In the genomic region with DNA sequence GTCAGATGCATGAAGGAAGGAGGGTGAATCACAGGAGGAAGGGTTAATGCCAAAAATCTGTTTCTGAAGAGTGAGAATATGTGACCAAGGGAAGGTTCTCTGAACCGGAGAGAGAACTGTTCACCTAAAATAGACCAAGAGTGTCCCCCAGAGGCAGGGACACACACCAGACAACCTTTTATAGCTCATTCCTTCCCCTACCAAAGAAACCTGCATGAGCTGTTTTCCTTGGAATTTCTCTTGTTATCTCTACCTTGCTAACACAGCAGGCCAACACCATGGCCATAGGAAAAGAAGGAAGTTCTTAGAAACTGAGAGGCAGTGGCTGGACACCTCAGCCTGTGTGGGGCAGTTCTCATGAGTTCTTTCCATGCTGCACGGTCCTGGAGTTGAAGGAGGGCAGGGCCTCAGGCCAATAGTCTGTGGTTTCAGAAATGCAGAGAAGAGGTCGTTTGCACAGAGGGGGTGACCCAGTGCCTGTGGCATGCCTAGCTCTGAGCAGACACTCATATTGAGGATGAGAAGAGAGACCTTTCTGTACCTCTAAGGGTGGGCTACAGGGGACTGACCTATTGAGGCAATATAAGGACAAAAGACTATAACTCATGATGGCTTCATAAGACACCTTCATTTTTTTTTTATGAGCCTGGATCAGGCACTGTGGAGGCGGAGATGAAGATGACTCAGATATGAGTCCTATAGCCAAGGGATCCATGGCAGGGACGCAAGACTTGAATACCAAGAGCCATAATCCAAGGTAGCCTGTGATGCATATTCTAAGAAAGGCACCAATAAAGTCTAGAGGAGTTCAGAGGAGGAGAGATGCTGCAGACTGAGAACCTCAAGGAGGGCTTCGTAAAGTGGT, we compare ENCODE assay signal across 2 cellular contexts.
TF ChIP-seq lines count a peak whose summit lies in the region.

No MANE protein-coding gene starts in this region.

TF ChIP-seq in HCT116, 20 proteins besides CTCF, POLR2A, EP300 and RAD21 (continued from another document):
- TF ChIP-seq, protein P1, sequence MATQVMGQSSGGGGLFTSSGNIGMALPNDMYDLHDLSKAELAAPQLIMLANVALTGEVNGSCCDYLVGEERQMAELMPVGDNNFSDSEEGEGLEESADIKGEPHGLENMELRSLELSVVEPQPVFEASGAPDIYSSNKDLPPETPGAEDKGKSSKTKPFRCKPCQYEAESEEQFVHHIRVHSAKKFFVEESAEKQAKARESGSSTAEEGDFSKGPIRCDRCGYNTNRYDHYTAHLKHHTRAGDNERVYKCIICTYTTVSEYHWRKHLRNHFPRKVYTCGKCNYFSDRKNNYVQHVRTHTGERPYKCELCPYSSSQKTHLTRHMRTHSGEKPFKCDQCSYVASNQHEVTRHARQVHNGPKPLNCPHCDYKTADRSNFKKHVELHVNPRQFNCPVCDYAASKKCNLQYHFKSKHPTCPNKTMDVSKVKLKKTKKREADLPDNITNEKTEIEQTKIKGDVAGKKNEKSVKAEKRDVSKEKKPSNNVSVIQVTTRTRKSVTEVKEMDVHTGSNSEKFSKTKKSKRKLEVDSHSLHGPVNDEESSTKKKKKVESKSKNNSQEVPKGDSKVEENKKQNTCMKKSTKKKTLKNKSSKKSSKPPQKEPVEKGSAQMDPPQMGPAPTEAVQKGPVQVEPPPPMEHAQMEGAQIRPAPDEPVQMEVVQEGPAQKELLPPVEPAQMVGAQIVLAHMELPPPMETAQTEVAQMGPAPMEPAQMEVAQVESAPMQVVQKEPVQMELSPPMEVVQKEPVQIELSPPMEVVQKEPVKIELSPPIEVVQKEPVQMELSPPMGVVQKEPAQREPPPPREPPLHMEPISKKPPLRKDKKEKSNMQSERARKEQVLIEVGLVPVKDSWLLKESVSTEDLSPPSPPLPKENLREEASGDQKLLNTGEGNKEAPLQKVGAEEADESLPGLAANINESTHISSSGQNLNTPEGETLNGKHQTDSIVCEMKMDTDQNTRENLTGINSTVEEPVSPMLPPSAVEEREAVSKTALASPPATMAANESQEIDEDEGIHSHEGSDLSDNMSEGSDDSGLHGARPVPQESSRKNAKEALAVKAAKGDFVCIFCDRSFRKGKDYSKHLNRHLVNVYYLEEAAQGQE (IDR thresholded peaks at IDR 0.05; ENCODE audit: low read depth): no peak
- TF ChIP-seq, protein P2, sequence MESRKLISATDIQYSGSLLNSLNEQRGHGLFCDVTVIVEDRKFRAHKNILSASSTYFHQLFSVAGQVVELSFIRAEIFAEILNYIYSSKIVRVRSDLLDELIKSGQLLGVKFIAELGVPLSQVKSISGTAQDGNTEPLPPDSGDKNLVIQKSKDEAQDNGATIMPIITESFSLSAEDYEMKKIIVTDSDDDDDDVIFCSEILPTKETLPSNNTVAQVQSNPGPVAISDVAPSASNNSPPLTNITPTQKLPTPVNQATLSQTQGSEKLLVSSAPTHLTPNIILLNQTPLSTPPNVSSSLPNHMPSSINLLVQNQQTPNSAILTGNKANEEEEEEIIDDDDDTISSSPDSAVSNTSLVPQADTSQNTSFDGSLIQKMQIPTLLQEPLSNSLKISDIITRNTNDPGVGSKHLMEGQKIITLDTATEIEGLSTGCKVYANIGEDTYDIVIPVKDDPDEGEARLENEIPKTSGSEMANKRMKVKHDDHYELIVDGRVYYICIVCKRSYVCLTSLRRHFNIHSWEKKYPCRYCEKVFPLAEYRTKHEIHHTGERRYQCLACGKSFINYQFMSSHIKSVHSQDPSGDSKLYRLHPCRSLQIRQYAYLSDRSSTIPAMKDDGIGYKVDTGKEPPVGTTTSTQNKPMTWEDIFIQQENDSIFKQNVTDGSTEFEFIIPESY (IDR thresholded peaks at IDR 0.05; ENCODE audit: extremely low read depth, insufficient replicate concordance, low read length): no peak
- TF ChIP-seq SIN3A (IDR thresholded peaks at IDR 0.05; ENCODE audit: low read depth) (no peak), SRF (IDR thresholded peaks at IDR 0.05; ENCODE audit: low read depth) (no peak), EGR1 (IDR thresholded peaks at IDR 0.05; ENCODE audit: low read depth) (peak; percentile 74), EZH2 (IDR thresholded peaks at IDR 0.05) (no peak), FOSL1 (IDR thresholded peaks at IDR 0.05; ENCODE audit: low read depth) (peak; percentile 66), ELF1 (IDR thresholded peaks at IDR 0.05; ENCODE audit: borderline replicate concordance, low read depth) (no peak), SP1 (IDR thresholded peaks at IDR 0.05; ENCODE audit: low read depth) (no peak), POLR2AphosphoS5 (IDR thresholded peaks at IDR 0.05; ENCODE audit: low read depth, low read length) (no peak), CBX3 (IDR thresholded peaks at IDR 0.05; ENCODE audit: low read depth) (no peak), YY1 (IDR thresholded peaks at IDR 0.05; ENCODE audit: extremely low read depth, insufficient replicate concordance, low read depth, low read length) (no peak), JUND (IDR thresholded peaks at IDR 0.05) (no peak), ZFX (IDR thresholded peaks at IDR 0.05) (no peak)

TF ChIP-seq in GM23338, 12 proteins besides CTCF, POLR2A, EP300 and RAD21 (continued from another document):
- TF ChIP-seq, protein P1 (IDR thresholded peaks at IDR 0.05; ENCODE audit: unreplicated experiment): no peak
- TF ChIP-seq ZNF331 (CRISPR knock-in tag; IDR thresholded peaks at IDR 0.05; ENCODE audit: low read depth): no peak
- TF ChIP-seq STAT1 (IDR thresholded peaks at IDR 0.05; ENCODE audit: unreplicated experiment): no peak
